18 cellular contexts compared by ENCODE assay signal in genomic region chr2:74065456-74065855, GRCh38.
DNase-seq lines count a peak whose midpoint lies in the region; ATAC-seq and TF ChIP-seq lines count a peak whose summit lies in the region.
"Had no signal": no experiment of that assay in that cellular context is flagged by ENCODE, and none has a peak within 500 bp of the region (broad histone marks: within the 10 kb centered on the region; RNA-seq: fewer than 3 reads in every experiment).

No MANE protein-coding gene starts in this region.

- POLR2A ChIA-PET in T-cell (lab: Charles Lee) = interaction anchor here in 1 of 2 donors (0.9 kb wide), 1 partner anchor 452 kb away, joined by 4 read pairs; no protein-coding TSS in a partner anchor

- CTCF ChIA-PET in T-cell (lab: Charles Lee) = interaction anchor here (0.7 to 1.1 kb wide), 2 partner anchors 9 to 27 kb away, joined by 3 to 5 read pairs; no protein-coding TSS in a partner anchor

- TF ChIP-seq CTCF in chondrocyte (IDR thresholded peaks at IDR 0.05) = no peak

- no peak overlapping the region for H3K4me3 Mint-ChIP-seq in activated naive CD8-positive, alpha-beta T cell
- H3K4me3 Mint-ChIP-seq in activated naive CD8-positive, alpha-beta T cell treated with anti-CD3 and anti-CD28 coated beads for 36 hours = no peak overlapping the region
- H3K4me3 Mint-ChIP-seq in T-helper 17 cell = peak overlapping the region; percentile 36
- H3K4me3 Mint-ChIP-seq in chondrocyte (ENCODE audit: unreplicated experiment) = no peak overlapping the region
- H3K4me3 Mint-ChIP-seq in T-cell = no peak overlapping the region
- H3K4me3 Mint-ChIP-seq: CD4-positive, alpha-beta memory T cell had no signal

- no peaks in the 10 kb centered on the region for H3K9me3 Mint-ChIP-seq in activated naive CD8-positive, alpha-beta T cell (ENCODE audit: low read depth)
- H3K9me3 Mint-ChIP-seq in activated naive CD8-positive, alpha-beta T cell treated with anti-CD3 and anti-CD28 coated beads for 36 hours = peaks cover 8% of the 10 kb centered on the region
- H3K9me3 Mint-ChIP-seq in chondrocyte (ENCODE audit: low read depth) = no peaks in the 10 kb centered on the region
- no peaks in the 10 kb centered on the region for H3K9me3 Mint-ChIP-seq in T-cell
- H3K9me3 Mint-ChIP-seq: CD4-positive, alpha-beta memory T cell had no signal

- H3K9me3 ChIP-seq in T-helper 17 cell (ENCODE audit: control insufficient read depth, low read length, poor library complexity, severe bottlenecking) = no peaks in the 10 kb centered on the region
- H3K9me3 ChIP-seq: BE2C had no signal

- no peak for DNase-seq in activated naive CD8-positive, alpha-beta T cell treated with anti-CD3 and anti-CD28 coated beads for 36 hours
- DNase-seq in T-helper 17 cell (no peak), chondrocyte (ENCODE audit: low spot score) (no peak), GM03348 (ENCODE audit: low spot score) (no peak), T-cell (no peak), LoVo (ENCODE audit: low spot score) (no peak)
- DNase-seq: ACHN; BE2C; C1 segment of cervical spinal cord; CD4-positive, alpha-beta memory T cell; DMS153; DMS79; GDM1; GOT3; H7; IMR-90 had no signal

- peaks cover 40% of the 10 kb centered on the region for H3K4me1 Mint-ChIP-seq in activated naive CD8-positive, alpha-beta T cell (ENCODE audit: low read depth)
- peaks cover 18% of the 10 kb centered on the region for H3K4me1 Mint-ChIP-seq in activated naive CD8-positive, alpha-beta T cell treated with anti-CD3 and anti-CD28 coated beads for 36 hours
- peaks cover 18% of the 10 kb centered on the region for H3K4me1 Mint-ChIP-seq in T-helper 17 cell
- peaks cover 11% of the 10 kb centered on the region for H3K4me1 Mint-ChIP-seq in chondrocyte (ENCODE audit: low read depth)
- H3K4me1 Mint-ChIP-seq in T-cell = peaks cover 23 to 32% (median 29%) of the 10 kb centered on the region in 3 donors

- H3K27ac Mint-ChIP-seq in activated naive CD8-positive, alpha-beta T cell = peak overlapping the region; percentile 58
- no peak overlapping the region for H3K27ac Mint-ChIP-seq in activated naive CD8-positive, alpha-beta T cell treated with anti-CD3 and anti-CD28 coated beads for 36 hours
- no peak overlapping the region for H3K27ac Mint-ChIP-seq in T-helper 17 cell
- H3K27ac Mint-ChIP-seq in chondrocyte (ENCODE audit: unreplicated experiment) = peak overlapping the region; percentile 22
- H3K27ac Mint-ChIP-seq in T-cell = no peak overlapping the region

- H3K36me3 Mint-ChIP-seq in activated naive CD8-positive, alpha-beta T cell = peaks cover 17% of the 10 kb centered on the region
- H3K36me3 Mint-ChIP-seq in activated naive CD8-positive, alpha-beta T cell treated with anti-CD3 and anti-CD28 coated beads for 36 hours = peaks cover 23% of the 10 kb centered on the region
- H3K36me3 Mint-ChIP-seq in T-helper 17 cell (ENCODE audit: low read depth) (peaks cover 2% of the 10 kb centered on the region), chondrocyte (ENCODE audit: low read depth) (peaks cover 2% of the 10 kb centered on the region), T-cell (peaks cover 19% of the 10 kb centered on the region)

- no peaks in the 10 kb centered on the region for H3K27me3 Mint-ChIP-seq in activated naive CD8-positive, alpha-beta T cell
- H3K27me3 Mint-ChIP-seq in activated naive CD8-positive, alpha-beta T cell treated with anti-CD3 and anti-CD28 coated beads for 36 hours = no peaks in the 10 kb centered on the region
- H3K27me3 Mint-ChIP-seq in T-helper 17 cell (no peaks in the 10 kb centered on the region), chondrocyte (ENCODE audit: low read depth) (no peaks in the 10 kb centered on the region), T-cell (no peaks in the 10 kb centered on the region)
- H3K27me3 Mint-ChIP-seq: CD4-positive, alpha-beta memory T cell had no signal

- ATAC-seq in T-helper 17 cell = no peak
- ATAC-seq in T-cell (replicated peaks in 1 of 4) = no peak
- ATAC-seq: HCT116 had no signal

Comparison
In these comparisons a context has a peak if more than half of its experiments do, and no peak if none do; other contexts are left out.
1. H3K27ac Mint-ChIP-seq: peak in activated naive CD8-positive, alpha-beta T cell (single experiment) and chondrocyte (single experiment); none in activated naive CD8-positive, alpha-beta T cell treated with anti-CD3 and anti-CD28 coated beads for 36 hours (single experiment), T-helper 17 cell (single experiment) and T-cell (0 of 2).